ENCODE assay signal across 1 cellular context in genomic region chr12:168763-169525, GRCh38.
TF ChIP-seq lines count a peak whose summit lies in the region.

No MANE protein-coding gene starts in this region.

TF ChIP-seq in GM23338, 12 proteins besides CTCF, POLR2A, EP300 and RAD21 (continued from another document):
- TF ChIP-seq REST (IDR thresholded peaks at IDR 0.05; ENCODE audit: unreplicated experiment), result no peak
- no peak for TF ChIP-seq JUNB (IDR thresholded peaks at IDR 0.05; ENCODE audit: unreplicated experiment)
- no peak for TF ChIP-seq EZH2phosphoT487 (IDR thresholded peaks at IDR 0.05; ENCODE audit: unreplicated experiment)
- no peak for TF ChIP-seq NANOG (IDR thresholded peaks at IDR 0.05; ENCODE audit: borderline replicate concordance)
- no peak for TF ChIP-seq POLR2AphosphoS5 (IDR thresholded peaks at IDR 0.05; ENCODE audit: low read depth)
- TF ChIP-seq ETS1 (IDR thresholded peaks at IDR 0.05), result no peak
- no peak for TF ChIP-seq STAT1 (IDR thresholded peaks at IDR 0.05; ENCODE audit: unreplicated experiment)
